ENCODE assay signal across 8 cellular contexts in the genomic region with DNA sequence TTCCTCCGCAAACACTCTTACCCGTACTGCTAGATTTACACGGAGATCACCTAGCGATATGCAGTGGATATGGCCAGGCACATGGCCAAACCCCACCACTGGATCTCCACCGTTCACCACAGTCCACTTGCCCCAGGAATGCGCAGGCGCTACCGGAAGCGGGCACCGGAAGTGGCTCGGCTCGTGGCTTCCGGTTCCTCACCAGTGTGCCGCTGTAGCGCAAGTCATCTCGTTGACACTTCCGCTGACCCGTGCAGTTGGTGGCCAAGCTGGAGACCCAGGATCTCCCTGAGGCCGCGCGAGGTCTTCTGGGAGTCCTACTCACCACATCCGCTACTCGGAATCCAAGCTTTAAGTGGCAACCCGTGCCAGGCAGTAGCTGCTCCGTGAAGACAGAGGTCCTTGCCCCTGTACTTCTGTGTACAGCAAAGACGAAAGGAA. TPM values are rescaled to one million over a fixed set of nuclear protein-coding genes. Genes with fewer than 3 reads are reported as not detected.
DNase-seq lines count a peak whose midpoint lies in the region; ATAC-seq and TF ChIP-seq lines count a peak whose summit lies in the region.

No MANE protein-coding gene starts in this region.

- peaks cover 27% of the 10 kb centered on the region for H3K4me1 Mint-ChIP-seq in activated CD8-positive, alpha-beta memory T cell treated with anti-CD3 and anti-CD28 coated beads, Interleukin-2, amount 10 ng/mL, durations not matched to agents 7 days and 5 days

- H3F3A ChIP-seq in GM23248 (ENCODE audit: insufficient read depth): no peaks in the 10 kb centered on the region

- H3K9me3 ChIP-seq in GM23248 (ENCODE audit: low read depth): no peaks in the 10 kb centered on the region

- H3K36me3 Mint-ChIP-seq in activated CD8-positive, alpha-beta memory T cell treated with anti-CD3 and anti-CD28 coated beads, Interleukin-2, amount 10 ng/mL, durations not matched to agents 7 days and 5 days: peaks cover 53% of the 10 kb centered on the region

- H3K27me3 Mint-ChIP-seq in activated CD8-positive, alpha-beta memory T cell treated with anti-CD3 and anti-CD28 coated beads, Interleukin-2, amount 10 ng/mL, durations not matched to agents 7 days and 5 days: peaks cover 2% of the 10 kb centered on the region

- peak overlapping the region; percentile 65 for H3K4me2 ChIP-seq in GM23248 (ENCODE audit: unreplicated experiment)

- H3K4me1 ChIP-seq in GM23248 (ENCODE audit: insufficient read depth): no peaks in the 10 kb centered on the region

- H3K9ac ChIP-seq in GM23248: no peak overlapping the region

- DNase-seq in GM23248 (peak; percentile 54), fibroblast of the aortic adventitia (ENCODE audit: low read depth) (peak; percentile 36), GM19238 (ENCODE audit: insufficient read length, low spot score) (no peak)
- peak; percentile 79 for DNase-seq in activated CD8-positive, alpha-beta memory T cell treated with anti-CD3 and anti-CD28 coated beads, Interleukin-2, amount 10 ng/mL, durations not matched to agents 7 days and 5 days
- DNase-seq in stimulated activated CD4-positive, alpha-beta T cell treated with anti-CD3 and anti-CD28 coated beads, Interleukin-2, amount 100 ng/mL, for 24 hours: peak; percentile 61 to 75

- in situ Hi-C loops in GM23248 (cut with MboI): no loop called here

- H4K20me1 ChIP-seq in GM23248 (ENCODE audit: insufficient read depth): no peaks in the 10 kb centered on the region

- peak overlapping the region; percentile 79 for H3K27ac Mint-ChIP-seq in activated CD8-positive, alpha-beta memory T cell treated with anti-CD3 and anti-CD28 coated beads, Interleukin-2, amount 10 ng/mL, durations not matched to agents 7 days and 5 days

- no peak overlapping the region for H3K4me3 Mint-ChIP-seq in activated CD8-positive, alpha-beta memory T cell treated with anti-CD3 and anti-CD28 coated beads, Interleukin-2, amount 10 ng/mL, durations not matched to agents 7 days and 5 days

- peak overlapping the region; percentile 95 for H2AFZ ChIP-seq in GM23248

- CTCF ChIA-PET in activated CD8-positive, alpha-beta memory T cell treated with anti-CD3 and anti-CD28 coated beads, Interleukin-2, amount 10 ng/mL, durations not matched to agents 7 days and 5 days (lab: Charles Lee): interaction anchor here (1.2 kb wide), 1 partner anchor 30 kb away, joined by 5 read pairs; a partner anchor contains a TSS

- H3K36me3 ChIP-seq in GM23248 (ENCODE audit: low read depth): peaks cover 12% of the 10 kb centered on the region; the same call in 1 of the 2 replicates

- 46 to 73% methylated on average over 26 of the region's 26 CpGs for WGBS in GM23248 (ENCODE audit: low coverage in 1 of 2, low lambda C conversion rate in 2 of 2, missing lambda C conversion rate in 2 of 2), 2 experiments

- no peak for TF ChIP-seq CTCF in fibroblast of the aortic adventitia (IDR thresholded peaks at IDR 0.05; ENCODE audit: insufficient read depth, low read length)

- no peak overlapping the region for H3K27ac ChIP-seq in GM23248

- peaks cover 18% of the 10 kb centered on the region for H3K9me3 Mint-ChIP-seq in activated CD8-positive, alpha-beta memory T cell treated with anti-CD3 and anti-CD28 coated beads, Interleukin-2, amount 10 ng/mL, durations not matched to agents 7 days and 5 days (ENCODE audit: low read depth)

- H3K79me2 ChIP-seq in GM23248 (ENCODE audit: insufficient read depth): peaks cover 11% of the 10 kb centered on the region; the same call in 1 of the 2 replicates

- H3K9me2 ChIP-seq in GM23248 (ENCODE audit: insufficient read depth): no peaks in the 10 kb centered on the region

- peak; percentile 60 for ATAC-seq in activated CD8-positive, alpha-beta memory T cell treated with anti-CD3 and anti-CD28 coated beads, Interleukin-2, amount 10 ng/mL, durations not matched to agents 7 days and 5 days
- no peak for ATAC-seq in HG02588 (IDR thresholded peaks at IDR 0.05; ENCODE audit: unreplicated experiment)
- no peak for ATAC-seq in GM21360 (IDR thresholded peaks at IDR 0.05; ENCODE audit: unreplicated experiment)
- ATAC-seq in GM18505 (IDR thresholded peaks at IDR 0.05; ENCODE audit: unreplicated experiment): no peak

- TF ChIP-seq POLR2A in GM18505 (IDR thresholded peaks at IDR 0.05; ENCODE audit: borderline replicate concordance, extremely low read depth, insufficient read depth, insufficient read length): no peak

- H3K4me3 ChIP-seq in GM23248 (peak overlapping the region; percentile 57), fibroblast of the aortic adventitia (ENCODE audit: low read depth, low read length) (peak overlapping the region; percentile 38)

- no peaks in the 10 kb centered on the region for H3K27me3 ChIP-seq in GM23248 (replicated peaks; ENCODE audit: insufficient read depth)

RNA-seq across cellular contexts. Expression of a gene that starts 11.5 kb away (rescaled TPM):
- 3.2 TPM in 2 replicates for total RNA-seq in GM23248 (2014; rRNA removed; shearing (Covaris generic))
- 1.8 and 2.2 TPM in 2 replicates for polyA plus RNA-seq in GM23248 (2016; fragmentation: Nextera tagmentation; extraction: Ambion mirVana)
- 1 to 10 TPM; 2.4 to 2.6 TPM for total RNA-seq in activated CD8-positive, alpha-beta memory T cell treated with anti-CD3 and anti-CD28 coated beads, Interleukin-2, amount 10 ng/mL, durations not matched to agents 7 days and 5 days
- 2.5 and 2.8 TPM in 2 replicates for total RNA-seq in fibroblast of the aortic adventitia (ENCODE audit: low replicate concordance)

RNA-seq across cellular contexts. Expression of a gene that starts 11.7 kb away (rescaled TPM):
- 11.2 and 14.4 TPM in 2 replicates for total RNA-seq in GM23248 (2014; rRNA removed; shearing (Covaris generic))
- polyA plus RNA-seq in GM23248 (2016; fragmentation: Nextera tagmentation; extraction: Ambion mirVana): 49.4 and 51.3 TPM in 2 replicates
- total RNA-seq in activated CD8-positive, alpha-beta memory T cell treated with anti-CD3 and anti-CD28 coated beads, Interleukin-2, amount 10 ng/mL, durations not matched to agents 7 days and 5 days: 10 to 100 TPM; 50.2 to 50.6 TPM
- total RNA-seq in fibroblast of the aortic adventitia (ENCODE audit: low replicate concordance): 13.0 and 16.6 TPM in 2 replicates

RNA-seq across cellular contexts. Expression of a gene that starts 30.8 kb away (rescaled TPM):
- 7.1 and 10.4 TPM in 2 replicates for total RNA-seq in GM23248 (2014; rRNA removed; shearing (Covaris generic))
- polyA plus RNA-seq in GM23248 (2016; fragmentation: Nextera tagmentation; extraction: Ambion mirVana): 8.2 and 9.1 TPM in 2 replicates
- total RNA-seq in activated CD8-positive, alpha-beta memory T cell treated with anti-CD3 and anti-CD28 coated beads, Interleukin-2, amount 10 ng/mL, durations not matched to agents 7 days and 5 days: 10 to 100 TPM; 13.9 to 15.4 TPM
- total RNA-seq in fibroblast of the aortic adventitia (ENCODE audit: low replicate concordance): 8.0 TPM in 2 replicates

RNA-seq across cellular contexts. Expression of a gene that starts 31.0 kb away (rescaled TPM):
- total RNA-seq in GM23248 (2014; rRNA removed; shearing (Covaris generic)): 7.5 and 10.7 TPM in 2 replicates
- 8.0 and 8.1 TPM in 2 replicates for polyA plus RNA-seq in GM23248 (2016; fragmentation: Nextera tagmentation; extraction: Ambion mirVana)
- total RNA-seq in activated CD8-positive, alpha-beta memory T cell treated with anti-CD3 and anti-CD28 coated beads, Interleukin-2, amount 10 ng/mL, durations not matched to agents 7 days and 5 days: 10 to 100 TPM; 15.6 to 18.2 TPM
- 9.0 and 12.7 TPM in 2 replicates for total RNA-seq in fibroblast of the aortic adventitia (ENCODE audit: low replicate concordance)
